Comparison of ENCODE assay signal across 17 cellular contexts in the genomic region with DNA sequence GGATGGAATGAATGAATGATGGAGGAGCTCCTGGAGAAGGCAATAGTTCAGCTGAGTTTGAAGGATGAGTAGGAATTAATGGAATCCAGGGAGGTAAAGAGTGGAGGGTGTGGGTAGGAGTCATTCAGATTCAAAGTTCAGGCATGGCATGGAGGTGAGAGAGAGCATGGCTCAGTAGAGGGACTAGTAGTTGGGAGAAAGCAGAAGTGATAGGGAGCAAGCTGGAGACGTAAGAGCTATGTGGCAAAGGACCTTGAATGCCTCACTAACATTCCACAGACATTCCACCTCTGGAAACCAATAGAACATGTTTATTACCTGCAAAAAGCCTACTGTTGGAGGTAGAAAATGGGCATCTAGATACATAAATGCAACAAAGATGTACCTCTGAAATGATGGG.
DNase-seq lines count a peak whose midpoint lies in the region; ATAC-seq, FAIRE-seq and TF ChIP-seq lines count a peak whose summit lies in the region.
"Had no signal": no experiment of that assay in that cellular context is flagged by ENCODE, and none has a peak within 500 bp of the region (broad histone marks: within the 10 kb centered on the region; RNA-seq: fewer than 3 reads in every experiment).

No MANE protein-coding gene starts in this region.

- H3K36me3 Mint-ChIP-seq in WTC11: no peaks in the 10 kb centered on the region

- H4K8ac ChIP-seq in mesendoderm (ENCODE audit: low read depth, low read length): no peak overlapping the region

- H3K27ac Mint-ChIP-seq in WTC11: no peak overlapping the region

- H3K4me2 ChIP-seq in HepG2 (ENCODE audit: low read depth, low read length) (no peak overlapping the region), mesendoderm (ENCODE audit: low read length) (no peak overlapping the region)

- in situ Hi-C loops in HepG2 (cut with HindIII; ENCODE audit: extremely low pct_ligation_motif_present, low pct_unique_long_range_greater_than_20kb): no loop called here

- H3K9ac ChIP-seq in HepG2 (ENCODE audit: insufficient read depth, low read depth, low read length): no peak overlapping the region
- no peak overlapping the region for H3K9ac ChIP-seq in mesendoderm (ENCODE audit: low read length)

- H2AFZ ChIP-seq in HepG2 (ENCODE audit: low read length): no peak overlapping the region

- H3K9me3 ChIP-seq in HepG2 (ENCODE audit: low read length) (no peaks in the 10 kb centered on the region), right lobe of liver (no peaks in the 10 kb centered on the region)
- H3K9me3 ChIP-seq: HAP-1 had no signal

- TF ChIP-seq RAD21 in HepG2 (CRISPR knock-in tag; IDR thresholded peaks at IDR 0.05): no peak

- H3K4me1 ChIP-seq in HepG2 (ENCODE audit: insufficient read depth, low read length) (no peaks in the 10 kb centered on the region), right lobe of liver (no peaks in the 10 kb centered on the region), mesendoderm (ENCODE audit: control insufficient read depth, low read depth, low read length) (peaks cover 2% of the 10 kb centered on the region)
- H3K4me1 ChIP-seq: HAP-1 had no signal

- POLR2A ChIA-PET in HepG2 (lab: Yijun Ruan, JAX) (no interaction called here), WTC11 (lab: Charles Lee) (no interaction called here)

- no peaks in the 10 kb centered on the region for H3K36me3 ChIP-seq in HepG2 (replicated peaks in 1 of 2; ENCODE audit: control insufficient read depth in 1 of 2, insufficient read depth in 2 of 2, low read length in 2 of 2)
- H3K36me3 ChIP-seq in right lobe of liver: no peaks in the 10 kb centered on the region
- no peaks in the 10 kb centered on the region for H3K36me3 ChIP-seq in mesendoderm (ENCODE audit: control insufficient read depth, insufficient read depth, low read length)
- H3K36me3 ChIP-seq: HAP-1 had no signal

- no peaks in the 10 kb centered on the region for H3K79me2 ChIP-seq in HepG2 (ENCODE audit: insufficient read depth, low read length)
- no peaks in the 10 kb centered on the region for H3K79me2 ChIP-seq in mesendoderm (ENCODE audit: control insufficient read depth, insufficient read depth, low read length)

- no peak overlapping the region for H3K4me3 Mint-ChIP-seq in WTC11
- H3K4me3 Mint-ChIP-seq: CD14-positive monocyte, IgD-negative memory B cell had no signal

- no TSS peak for BruUV-seq in HepG2 (replicated peaks; lab: Mats Ljungman, UMichigan)

- H2BK5ac ChIP-seq in mesendoderm (ENCODE audit: low read length): no peak overlapping the region

- H3K4me1 Mint-ChIP-seq in WTC11: peaks cover 27% of the 10 kb centered on the region
- H3K4me1 Mint-ChIP-seq: CD14-positive monocyte had no signal

- no peak overlapping the region for H3K4ac ChIP-seq in mesendoderm (ENCODE audit: low read depth, low read length)

- no peak overlapping the region for H4K5ac ChIP-seq in mesendoderm (ENCODE audit: low read length)

- no peak overlapping the region for H2BK15ac ChIP-seq in mesendoderm (replicated peaks; ENCODE audit: low read depth)

- H3K18ac ChIP-seq in mesendoderm (ENCODE audit: low read length): no peak overlapping the region

- ATAC-seq in HepG2 (peak; percentile 30; the same call in 2 of the 3 replicates), right lobe of liver (no peak), WTC11 (peak; percentile 71), GM19395 (IDR thresholded peaks at IDR 0.05; ENCODE audit: unreplicated experiment) (no peak)
- ATAC-seq: Panc1, Right ventricle myocardium inferior had no signal

- TF ChIP-seq CTCF in HepG2 (CRISPR knock-in tag; IDR thresholded peaks at IDR 0.05) (no peak), right lobe of liver (IDR thresholded peaks at IDR 0.05) (no peak), WTC11 (IDR thresholded peaks at IDR 0.05) (no peak)

- TF ChIP-seq EP300 in HepG2 (IDR thresholded peaks at IDR 0.05; ENCODE audit: low read depth in 2 of 2, low read length in 2 of 2): no peak
- no peak for TF ChIP-seq EP300 in HepG2 (CRISPR knock-in tag; IDR thresholded peaks at IDR 0.05; ENCODE audit: borderline replicate concordance)

- H3K27me3 ChIP-seq in HepG2 (ENCODE audit: control insufficient read depth in 1 of 2, insufficient read depth in 2 of 2, low read length in 2 of 2) (no peaks in the 10 kb centered on the region), right lobe of liver (no peaks in the 10 kb centered on the region), mesendoderm (ENCODE audit: insufficient read depth, low read length, poor library complexity) (no peaks in the 10 kb centered on the region)

- WGBS in HepG2 (ENCODE audit: low lambda C conversion rate): 53% methylated on average over 1 of the region's 1 CpG
- WGBS in right lobe of liver (ENCODE audit: insufficient coverage, low coverage, low lambda C conversion rate, missing lambda C conversion rate): 83% methylated on average over 1 of the region's 1 CpG
- WGBS in mesendoderm (ENCODE audit: extremely low coverage, insufficient coverage, low lambda C conversion rate): no CpG with 5 or more reads among the region's 1 CpG

- DNase-seq in HepG2 (ENCODE audit: low spot score) (no peak), right lobe of liver (no peak), WTC11 (ENCODE audit: low spot score) (no peak), mesendoderm (peak; percentile 67), GM19238 (ENCODE audit: insufficient read length, low spot score) (no peak), mesenteric fat pad (ENCODE audit: low spot score) (no peak)
- DNase-seq in stimulated activated CD4-positive, alpha-beta T cell treated with anti-CD3 and anti-CD28 coated beads, Interleukin-4, amount 100 ng/mL, for 24 hours: no peak
- DNase-seq: EL, NCI-H1105, NCI-H1694, NCI-H510A treated with DMSO at 0.1 percent for 48 hours had no signal

- no peak overlapping the region for H2AK5ac ChIP-seq in mesendoderm (ENCODE audit: low read length)

- no peak overlapping the region for H3K27ac ChIP-seq in HepG2 (ENCODE audit: extremely low read length, insufficient read depth, low read length)
- no peak overlapping the region for H3K27ac ChIP-seq in right lobe of liver
- no peak overlapping the region for H3K27ac ChIP-seq in mesendoderm (ENCODE audit: low read depth, low read length)

- FAIRE-seq in HepG2 (lab: Jason Lieb, UNC): no peak

- H4K20me1 ChIP-seq in HepG2 (ENCODE audit: insufficient read depth, low read length): no peaks in the 10 kb centered on the region

- no peak overlapping the region for H2BK120ac ChIP-seq in mesendoderm (ENCODE audit: low read depth, low read length)

- H3K23ac ChIP-seq in mesendoderm (ENCODE audit: low read length): no peak overlapping the region

- TF ChIP-seq POLR2A in HepG2 (IDR thresholded peaks at IDR 0.05; ENCODE audit: insufficient read depth in 1 of 2, low read depth in 2 of 2, low read length in 2 of 2) (no peak), right lobe of liver (IDR thresholded peaks at IDR 0.05) (no peak)

- H3K4me3 ChIP-seq in HepG2 (replicated peaks in 1 of 3; ENCODE audit: insufficient read depth in 1 of 3, low read depth in 2 of 3, low read length in 3 of 3) (no peak overlapping the region), right lobe of liver (no peak overlapping the region), mesendoderm (ENCODE audit: low read length) (no peak overlapping the region)
- H3K4me3 ChIP-seq: HAP-1 had no signal

- no peaks in the 10 kb centered on the region for H3K79me1 ChIP-seq in mesendoderm (ENCODE audit: low read length)

- intact Hi-C loops in HepG2 (cut with micrococcal nuclease; ENCODE audit: unreplicated experiment) (no loop called here), right lobe of liver (cut with DNase I) (no loop called here)

- CTCF ChIA-PET in HepG2 (lab: Yijun Ruan, JAX; ENCODE audit: low intra/inter-chr PET ratio, low total read pairs) (no interaction called here), WTC11 (lab: Charles Lee) (interaction anchor here (1.2 to 1.8 kb wide), 5 partner anchors 9 to 384 kb away, joined by 3 to 16 read pairs (median 4); a partner anchor contains a TSS)

- H3K27me3 Mint-ChIP-seq in WTC11 (ENCODE audit: low read depth): no peaks in the 10 kb centered on the region
- H3K27me3 Mint-ChIP-seq: IgD-negative memory B cell had no signal

- H3K9me3 Mint-ChIP-seq in WTC11: no peaks in the 10 kb centered on the region
- H3K9me3 Mint-ChIP-seq: CD14-positive monocyte, IgD-negative memory B cell had no signal

- H3K56ac ChIP-seq in mesendoderm (ENCODE audit: low read length): no peak overlapping the region

TF ChIP-seq in HepG2, 621 proteins besides CTCF, POLR2A, EP300 and RAD21 (continues in another document):
- no peak for TF ChIP-seq ZSCAN30 (CRISPR knock-in tag; IDR thresholded peaks at IDR 0.05)
- no peak for TF ChIP-seq GTF3A (CRISPR knock-in tag; conservative IDR thresholded peaks at IDR 0.05)
- no peak for TF ChIP-seq KDM4B (CRISPR knock-in tag; IDR thresholded peaks at IDR 0.05)
- TF ChIP-seq ZBTB8A (CRISPR knock-in tag; IDR thresholded peaks at IDR 0.05; ENCODE audit: borderline replicate concordance, low read depth): no peak
- TF ChIP-seq, protein P1, sequence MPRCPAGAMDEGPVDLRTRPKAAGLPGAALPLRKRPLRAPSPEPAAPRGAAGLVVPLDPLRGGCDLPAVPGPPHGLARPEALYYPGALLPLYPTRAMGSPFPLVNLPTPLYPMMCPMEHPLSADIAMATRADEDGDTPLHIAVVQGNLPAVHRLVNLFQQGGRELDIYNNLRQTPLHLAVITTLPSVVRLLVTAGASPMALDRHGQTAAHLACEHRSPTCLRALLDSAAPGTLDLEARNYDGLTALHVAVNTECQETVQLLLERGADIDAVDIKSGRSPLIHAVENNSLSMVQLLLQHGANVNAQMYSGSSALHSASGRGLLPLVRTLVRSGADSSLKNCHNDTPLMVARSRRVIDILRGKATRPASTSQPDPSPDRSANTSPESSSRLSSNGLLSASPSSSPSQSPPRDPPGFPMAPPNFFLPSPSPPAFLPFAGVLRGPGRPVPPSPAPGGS (CRISPR knock-in tag; IDR thresholded peaks at IDR 0.05): no peak
- no peak for TF ChIP-seq NRL (CRISPR knock-in tag; IDR thresholded peaks at IDR 0.05; ENCODE audit: borderline replicate concordance)

TF ChIP-seq in WTC11, 78 proteins besides CTCF, POLR2A, EP300 and RAD21:
- TF ChIP-seq FOXP1 (CRISPR knock-in tag; IDR thresholded peaks at IDR 0.05; ENCODE audit: borderline replicate concordance) (no peak), FOXJ3 (CRISPR knock-in tag; IDR thresholded peaks at IDR 0.05; ENCODE audit: borderline replicate concordance) (no peak), GTF2I (CRISPR knock-in tag; conservative IDR thresholded peaks at IDR 0.05) (no peak)
- TF ChIP-seq, protein P2, sequence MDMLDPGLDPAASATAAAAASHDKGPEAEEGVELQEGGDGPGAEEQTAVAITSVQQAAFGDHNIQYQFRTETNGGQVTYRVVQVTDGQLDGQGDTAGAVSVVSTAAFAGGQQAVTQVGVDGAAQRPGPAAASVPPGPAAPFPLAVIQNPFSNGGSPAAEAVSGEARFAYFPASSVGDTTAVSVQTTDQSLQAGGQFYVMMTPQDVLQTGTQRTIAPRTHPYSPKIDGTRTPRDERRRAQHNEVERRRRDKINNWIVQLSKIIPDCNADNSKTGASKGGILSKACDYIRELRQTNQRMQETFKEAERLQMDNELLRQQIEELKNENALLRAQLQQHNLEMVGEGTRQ (CRISPR knock-in tag; IDR thresholded peaks at IDR 0.05): no peak

Comparison
In these comparisons a context has a peak if more than half of its experiments do, and no peak if none do; other contexts are left out.
1. ATAC-seq: peak in HepG2 (single experiment) and WTC11 (single experiment); none in right lobe of liver (0 of 4) and GM19395 (single experiment).